Comparison of ENCODE assay signal across 20 cellular contexts in genomic region chr17:55571095-55571494, GRCh38. TPM values are rescaled to one million over a fixed set of nuclear protein-coding genes. Genes with fewer than 3 reads are reported as not detected.
A peak's percentile ranks its signal among the peaks of the same experiment; 100 is the strongest.
DNase-seq lines count a peak whose midpoint lies in the region; ATAC-seq, FAIRE-seq and TF ChIP-seq lines count a peak whose summit lies in the region.
"Had no signal": no experiment of that assay in that cellular context is flagged by ENCODE, and none has a peak within 500 bp of the region (broad histone marks: within the 10 kb centered on the region; RNA-seq: fewer than 3 reads in every experiment).

No MANE protein-coding gene starts in this region.

- no peak for TF ChIP-seq RAD21 in A549 (conservative IDR thresholded peaks at IDR 0.05 in 1 of 2, IDR thresholded peaks at IDR 0.05 in 1 of 2)

- BruUV-seq in PC-3 (replicated peaks; lab: Mats Ljungman, UMichigan): no TSS peak

- H3K4me3 ChIP-seq in A549 (no peak overlapping the region), PC-3 (ENCODE audit: low read length) (no peak overlapping the region), bronchial epithelial cell (ENCODE audit: low read depth, low read length) (no peak overlapping the region), MG63 (no peak overlapping the region)
- H3K4me3 ChIP-seq: BLaER1 treated with 17β-estradiol and CSF1 and Interleukin-3, amounts not matched to agents 10 nM and 100 nM; HAP-1 had no signal

- intact Hi-C loops in PC-3 (cut with micrococcal nuclease): loop anchor here (2.0 to 10.0 kb wide), 2 partner anchors 30 to 116 kb away; no protein-coding TSS in a partner anchor

- H3F3A ChIP-seq in PC-3 (ENCODE audit: low read length, unreplicated experiment): no peaks in the 10 kb centered on the region

- H3K4me1 ChIP-seq in A549: peaks cover 20% of the 10 kb centered on the region
- peaks cover 26% of the 10 kb centered on the region for H3K4me1 ChIP-seq in PC-3 (ENCODE audit: insufficient read depth, low read length)
- H3K4me1 ChIP-seq: HAP-1 had no signal

- ATAC-seq in A549: no peak
- peak; percentile 77 for ATAC-seq in PC-3

- H3K27ac ChIP-seq in A549 (no peak overlapping the region), PC-3 (ENCODE audit: low read length) (peak overlapping the region; percentile 71)
- H3K27ac ChIP-seq: 22Rv1; BLaER1 treated with 17β-estradiol and CSF1 and Interleukin-3, amounts not matched to agents 10 nM and 100 nM had no signal

- no peaks in the 10 kb centered on the region for H4K20me1 ChIP-seq in PC-3 (ENCODE audit: low read length)
- H4K20me1 ChIP-seq: BLaER1 treated with 17β-estradiol and CSF1 and Interleukin-3, amounts not matched to agents 10 nM and 100 nM had no signal

- no peaks in the 10 kb centered on the region for H3K27me3 ChIP-seq in PC-3 (ENCODE audit: low read length)
- H3K27me3 ChIP-seq in bronchial epithelial cell (ENCODE audit: control insufficient read depth, insufficient read depth, low read length): no peaks in the 10 kb centered on the region
- no peaks in the 10 kb centered on the region for H3K27me3 ChIP-seq in MG63
- H3K27me3 ChIP-seq: BLaER1 treated with 17β-estradiol and CSF1 and Interleukin-3, amounts not matched to agents 10 nM and 100 nM had no signal

- FAIRE-seq in A549 (lab: Jason Lieb, UNC): no peak
- no peak for FAIRE-seq in bronchial epithelial cell (lab: Jason Lieb, UNC)
- FAIRE-seq: GM12891, H1, HepG2, HTR-8/SVneo had no signal

- POLR2A ChIA-PET in A549 (lab: Yijun Ruan, JAX): no interaction called here
- POLR2A ChIA-PET in PC-3 (lab: Charles Lee; ENCODE audit: unreplicated experiment): interaction anchor here (0.6 kb wide), 2 partner anchors 28 to 37 kb away, joined by 3 to 6 read pairs; no protein-coding TSS in a partner anchor

- no peak overlapping the region for H2AFZ ChIP-seq in PC-3 (ENCODE audit: low read length)

- CTCF ChIA-PET in A549 (lab: Yijun Ruan, JAX): interaction anchor here (0.7 to 1.5 kb wide), 5 partner anchors 10 to 45 kb away, joined by 3 to 5 read pairs (median 3); no protein-coding TSS in a partner anchor
- CTCF ChIA-PET in PC-3 (lab: Charles Lee): interaction anchor here (0.7 kb wide), 1 partner anchor 48 kb away, joined by 3 read pairs; no protein-coding TSS in a partner anchor

- H3K9ac ChIP-seq in PC-3 (ENCODE audit: low read length): no peak overlapping the region
- H3K9ac ChIP-seq: BLaER1 treated with 17β-estradiol and CSF1 and Interleukin-3, amounts not matched to agents 10 nM and 100 nM had no signal

- H3K4me2 ChIP-seq in A549 (peak overlapping the region; percentile 16; the same call in 2 of the 3 replicates), PC-3 (ENCODE audit: low read length) (peak overlapping the region; percentile 49)
- H3K4me2 ChIP-seq: BLaER1 treated with 17β-estradiol and CSF1 and Interleukin-3, amounts not matched to agents 10 nM and 100 nM had no signal

- in situ Hi-C loops in KBM-7 (cut with MboI; ENCODE audit: low pct_unique_long_range_greater_than_20kb, low sequenced_read_pairs): no loop called here

- no peaks in the 10 kb centered on the region for H3K9me2 ChIP-seq in PC-3 (replicated peaks; ENCODE audit: low read length)

- no peak for TF ChIP-seq POLR2A in A549 (IDR thresholded peaks at IDR 0.05; ENCODE audit: low read length)

- TF ChIP-seq EP300 in A549 (IDR thresholded peaks at IDR 0.05): no peak

- no peaks in the 10 kb centered on the region for H3K79me2 ChIP-seq in PC-3 (ENCODE audit: low read length)

- no peak for TF ChIP-seq CTCF in A549 (IDR thresholded peaks at IDR 0.05)
- TF ChIP-seq CTCF in PC-3 (conservative IDR thresholded peaks at IDR 0.05; ENCODE audit: low read depth, low read length): no peak
- TF ChIP-seq CTCF in bronchial epithelial cell (IDR thresholded peaks at IDR 0.05; ENCODE audit: insufficient read depth, low read length, severe bottlenecking): no peak

- no peaks in the 10 kb centered on the region for H3K9me3 ChIP-seq in A549
- no peaks in the 10 kb centered on the region for H3K9me3 ChIP-seq in PC-3 (ENCODE audit: low read length)
- H3K9me3 ChIP-seq in MG63: no peaks in the 10 kb centered on the region
- H3K9me3 ChIP-seq: BLaER1 treated with 17β-estradiol and CSF1 and Interleukin-3, amounts not matched to agents 10 nM and 100 nM; HAP-1 had no signal

- H3K36me3 ChIP-seq in PC-3 (ENCODE audit: low read depth, low read length) (no peaks in the 10 kb centered on the region), bronchial epithelial cell (ENCODE audit: control insufficient read depth, insufficient read depth, low read length) (no peaks in the 10 kb centered on the region), MG63 (no peaks in the 10 kb centered on the region)
- H3K36me3 ChIP-seq: BLaER1 treated with 17β-estradiol and CSF1 and Interleukin-3, amounts not matched to agents 10 nM and 100 nM; HAP-1 had no signal

- 45% methylated on average over 2 of the region's 2 CpGs for WGBS in A549 (ENCODE audit: missing lambda C conversion rate)

- DNase-seq in A549 (ENCODE audit: low read depth in 1 of 2, low spot score in 1 of 2) (no peak), PC-3 (peak; percentile 84), bronchial epithelial cell (ENCODE audit: low read depth) (peak; percentile 44), fibroblast of peridontal ligament (ENCODE audit: extremely low read depth) (peak; percentile 55), KBM-7 (no peak), MG63 (no peak), DMS153 treated with DMSO at 0.1 percent for 48 hours (lab: John Stamatoyannopoulos, UW; ENCODE audit: unreplicated experiment) (no peak)
- no peak for DNase-seq in stimulated activated CD4-positive, alpha-beta T cell treated with anti-CD3 and anti-CD28 coated beads, Interleukin-4, amount 100 ng/mL, for 4 hours
- DNase-seq: ACHN; CD4-positive, CD25-positive, alpha-beta regulatory T cell; HFFc6 had no signal

TF ChIP-seq in A549, 52 proteins besides CTCF, POLR2A, EP300 and RAD21:
- TF ChIP-seq POLR2AphosphoS2 (conservative IDR thresholded peaks at IDR 0.05; ENCODE audit: low read length): no peak
- TF ChIP-seq FOSL2 (IDR thresholded peaks at IDR 0.05): 0 out of 2 replicates have a peak, but pooled peaks have one; percentile 16
- peak; percentile 41; the same call in 1 of the 2 replicates for TF ChIP-seq FOSL2 (CRISPR knock-in tag; IDR thresholded peaks at IDR 0.05)
TF ChIP-seq in A549: peak in this region for 1.

RNA-seq across cellular contexts. Expression of gene SMIM36, which starts 59.8 kb away (rescaled TPM):
- polyA plus RNA-seq in A549 (2011; rRNA removed) (not detected in 2 replicates), A549 (2017; fragmentation: RNase III; extraction: RNeasy Plus Mini Kit Qiagen cat#74134 plus additional on column Dnase treatment) (not detected in 3 replicates)
- not detected in 2 replicates for polyA plus RNA-seq in A549 (2012; cell fraction: cytosol; rRNA removed)
- not detected in 2 replicates for polyA plus RNA-seq in A549 (2012; cell fraction: nucleus; rRNA removed)
- polyA minus RNA-seq in A549 (2011; rRNA and poly(A)+ RNA removed): not detected in 2 replicates
- total RNA-seq in PC-3 (2014; rRNA removed) (not detected in 2 replicates), bronchial epithelial cell (not detected in 2 replicates)
- total RNA-seq in MG63 (2014; rRNA removed; shearing (Covaris generic); ENCODE audit: low replicate concordance): not detected in 2 replicates
- total RNA-seq: CD4-positive, CD25-positive, alpha-beta regulatory T cell; Daoy; G401; H1; HepG2; HFFc6 had no signal
- polyA plus RNA-seq: CD4-positive, CD25-positive, alpha-beta regulatory T cell; H1; HepG2 had no signal

Comparison
In these comparisons a context has a peak if more than half of its experiments do, and no peak if none do; other contexts are left out.
1. DNase-seq: peak in PC-3 (single experiment), bronchial epithelial cell (single experiment) and fibroblast of peridontal ligament (single experiment); none in A549 (0 of 2), KBM-7 (single experiment), stimulated activated CD4-positive, alpha-beta T cell treated with anti-CD3 and anti-CD28 coated beads, Interleukin-4, amount 100 ng/mL, for 4 hours (0 of 2), MG63 (single experiment) and DMS153 treated with DMSO at 0.1 percent for 48 hours (single experiment).